Comparison of ENCODE assay signal across 25 cellular contexts in genomic region chr6:169240125-169240524, GRCh38. TPM values are rescaled to one million over a fixed set of nuclear protein-coding genes. Genes with fewer than 3 reads are reported as not detected.
A peak's percentile ranks its signal among the peaks of the same experiment; 100 is the strongest.
DNase-seq lines count a peak whose midpoint lies in the region; ATAC-seq and TF ChIP-seq lines count a peak whose summit lies in the region.
"Had no signal": no experiment of that assay in that cellular context is flagged by ENCODE, and none has a peak within 500 bp of the region (broad histone marks: within the 10 kb centered on the region; RNA-seq: fewer than 3 reads in every experiment).

No MANE protein-coding gene starts in this region.

- no peaks in the 10 kb centered on the region for H3K36me3 ChIP-seq in PC-3 (ENCODE audit: low read depth, low read length)
- H3K36me3 ChIP-seq: left ventricle myocardium inferior had no signal

- POLR2A ChIA-PET in PC-3 (lab: Charles Lee; ENCODE audit: unreplicated experiment): no interaction called here
- POLR2A ChIA-PET in activated CD4-positive, alpha-beta memory T cell treated with anti-CD3 and anti-CD28 coated beads for 36 hours (lab: Charles Lee): no interaction called here

- no peak for TF ChIP-seq CTCF in PC-3 (conservative IDR thresholded peaks at IDR 0.05; ENCODE audit: low read depth, low read length)

- no peaks in the 10 kb centered on the region for H3K9me3 ChIP-seq in PC-3 (ENCODE audit: low read length)
- H3K9me3 ChIP-seq: left ventricle myocardium inferior, suprapubic skin had no signal

- H3K4me2 ChIP-seq in PC-3 (ENCODE audit: low read length): peak overlapping the region; percentile 53

- no peaks in the 10 kb centered on the region for H3K79me2 ChIP-seq in PC-3 (ENCODE audit: low read length)

- CTCF ChIA-PET in PC-3 (lab: Charles Lee): no interaction called here
- CTCF ChIA-PET in activated CD4-positive, alpha-beta memory T cell treated with anti-CD3 and anti-CD28 coated beads for 36 hours (lab: Charles Lee): no interaction called here

- H2AFZ ChIP-seq in PC-3 (ENCODE audit: low read length): peak overlapping the region; percentile 38; the same call in 1 of the 2 replicates

- no peaks in the 10 kb centered on the region for H4K20me1 ChIP-seq in PC-3 (ENCODE audit: low read length)

- peak overlapping the region; percentile 31; the same call in 1 of the 2 replicates for H3K9ac ChIP-seq in PC-3 (ENCODE audit: low read length)

- peak overlapping the region; percentile 72 for H3K27ac ChIP-seq in PC-3 (ENCODE audit: low read length)
- H3K27ac ChIP-seq in cingulate gyrus (ENCODE audit: low read depth, low read length): peak overlapping the region; percentile 11
- H3K27ac ChIP-seq in temporal lobe (ENCODE audit: low read depth, low read length): peak overlapping the region; percentile 90
- H3K27ac ChIP-seq: left ventricle myocardium inferior, suprapubic skin had no signal

- H3K27me3 ChIP-seq in PC-3 (ENCODE audit: low read length): no peaks in the 10 kb centered on the region
- H3K27me3 ChIP-seq: suprapubic skin had no signal

- BruUV-seq in PC-3 (replicated peaks; lab: Mats Ljungman, UMichigan): no TSS peak

- peaks cover 6% of the 10 kb centered on the region; the same call in 1 of the 2 replicates for H3K4me1 ChIP-seq in PC-3 (ENCODE audit: insufficient read depth, low read length)
- H3K4me1 ChIP-seq: left ventricle myocardium inferior, suprapubic skin had no signal

- no peaks in the 10 kb centered on the region for H3K4me1 Mint-ChIP-seq in activated CD4-positive, alpha-beta memory T cell treated with anti-CD3 and anti-CD28 coated beads for 36 hours (ENCODE audit: low read depth)
- H3K4me1 Mint-ChIP-seq: activated B cell treated with CpG ODN at 0.5 μM for 24 hours; activated naive CD4-positive, alpha-beta T cell treated with anti-CD3 and anti-CD28 coated beads, Interleukin-2, amount 50 U/mL, for 24 hours; immature natural killer cell had no signal

- no peak overlapping the region for H3K27ac Mint-ChIP-seq in activated CD4-positive, alpha-beta memory T cell treated with anti-CD3 and anti-CD28 coated beads for 36 hours
- H3K27ac Mint-ChIP-seq: activated B cell treated with CpG ODN at 0.5 μM for 24 hours; activated naive CD4-positive, alpha-beta T cell treated with anti-CD3 and anti-CD28 coated beads, Interleukin-2, amount 50 U/mL, for 24 hours; immature natural killer cell had no signal

- intact Hi-C loops in PC-3 (cut with micrococcal nuclease): no loop called here
- intact Hi-C loops in activated CD4-positive, alpha-beta memory T cell treated with anti-CD3 and anti-CD28 coated beads for 36 hours (cut with micrococcal nuclease): no loop called here

- H3K9me2 ChIP-seq in PC-3 (replicated peaks; ENCODE audit: low read length): no peaks in the 10 kb centered on the region

- DNase-seq in PC-3 (no peak), mesenteric fat pad (ENCODE audit: low spot score) (peak; percentile 67)
- no peak for DNase-seq in stimulated activated CD4-positive, alpha-beta T cell treated with anti-CD3 and anti-CD28 coated beads, Interleukin-2, amount 100 ng/mL, for 48 hours
- DNase-seq in activated CD4-positive, alpha-beta memory T cell treated with anti-CD3 and anti-CD28 coated beads for 36 hours: no peak
- DNase-seq: activated B cell treated with CpG ODN at 0.5 μM for 24 hours; activated CD4-positive, alpha-beta T cell treated with anti-CD3 and anti-CD28 coated beads, Interleukin-2, amount 50 U/mL, for 4 hours; activated CD8-positive, alpha-beta memory T cell treated with anti-CD3 and anti-CD28 coated beads, Interleukin-2, amount 50 U/mL, for 4 hours; cerebellar nuclear complex; effector CD4-positive, alpha-beta T cell; erythroblast; foreskin melanocyte; immature natural killer cell; left ventricle myocardium inferior; MM.1S; NCI-H1417 treated with DMSO at 0.1 percent for 48 hours; NCI-H2081 treated with DMSO at 0.1 percent for 48 hours; NCI-H446 treated with DMSO at 0.1 percent for 48 hours; Right ventricle myocardium superior; T1000 had no signal

- no peaks in the 10 kb centered on the region for H3F3A ChIP-seq in PC-3 (ENCODE audit: low read length, unreplicated experiment)

- no peak overlapping the region for H3K4me3 ChIP-seq in PC-3 (ENCODE audit: low read length)
- H3K4me3 ChIP-seq: left ventricle myocardium inferior, suprapubic skin had no signal

- ATAC-seq in PC-3: no peak
- ATAC-seq in HG03108 (IDR thresholded peaks at IDR 0.05; ENCODE audit: unreplicated experiment): no peak

- no peaks in the 10 kb centered on the region for H3K9me3 Mint-ChIP-seq in activated CD4-positive, alpha-beta memory T cell treated with anti-CD3 and anti-CD28 coated beads for 36 hours
- H3K9me3 Mint-ChIP-seq: activated B cell treated with CpG ODN at 0.5 μM for 24 hours; activated naive CD4-positive, alpha-beta T cell treated with anti-CD3 and anti-CD28 coated beads, Interleukin-2, amount 50 U/mL, for 24 hours; immature natural killer cell had no signal

- no peaks in the 10 kb centered on the region for H3K36me3 Mint-ChIP-seq in activated CD4-positive, alpha-beta memory T cell treated with anti-CD3 and anti-CD28 coated beads for 36 hours
- H3K36me3 Mint-ChIP-seq: activated naive CD4-positive, alpha-beta T cell treated with anti-CD3 and anti-CD28 coated beads, Interleukin-2, amount 50 U/mL, for 24 hours; immature natural killer cell had no signal

- H3K27me3 Mint-ChIP-seq in activated CD4-positive, alpha-beta memory T cell treated with anti-CD3 and anti-CD28 coated beads for 36 hours: peaks cover 11% of the 10 kb centered on the region
- H3K27me3 Mint-ChIP-seq: activated B cell treated with CpG ODN at 0.5 μM for 24 hours had no signal

- H3K4me3 Mint-ChIP-seq in activated CD4-positive, alpha-beta memory T cell treated with anti-CD3 and anti-CD28 coated beads for 36 hours: no peak overlapping the region
- H3K4me3 Mint-ChIP-seq: activated B cell treated with CpG ODN at 0.5 μM for 24 hours; activated naive CD4-positive, alpha-beta T cell treated with anti-CD3 and anti-CD28 coated beads, Interleukin-2, amount 50 U/mL, for 24 hours; immature natural killer cell had no signal

RNA-seq across cellular contexts. Expression of gene THBS2, which starts 13.5 kb away (rescaled TPM):
- 0.52 TPM in 1 of 2 replicates, not detected in the other for total RNA-seq in PC-3 (2014; rRNA removed)
- total RNA-seq in mesenteric fat pad: 270 TPM
- 11.3 TPM for total RNA-seq in temporal lobe
- total RNA-seq in activated CD4-positive, alpha-beta memory T cell treated with anti-CD3 and anti-CD28 coated beads for 36 hours: not detected
- total RNA-seq: activated B cell treated with CpG ODN at 0.5 μM for 24 hours, OCI-LY7 had no signal

Comparison
In these comparisons a context has a peak if more than half of its experiments do, and no peak if none do; other contexts are left out.
1. H3K27ac ChIP-seq: peak in every context shown above with its lines; median percentile 90 in temporal lobe; 72 in PC-3; 11 in cingulate gyrus.
2. RNA of gene THBS2, which starts 13.5 kb away (total RNA-seq): 270 TPM in mesenteric fat pad (single experiment); 11.3 TPM in temporal lobe (single experiment), 0.52 TPM in PC-3 and not detected in activated CD4-positive, alpha-beta memory T cell treated with anti-CD3 and anti-CD28 coated beads for 36 hours; every median in the first group is over 10 times any median in the second.